ENCODE assay signal across 5 cellular contexts in the genomic region with DNA sequence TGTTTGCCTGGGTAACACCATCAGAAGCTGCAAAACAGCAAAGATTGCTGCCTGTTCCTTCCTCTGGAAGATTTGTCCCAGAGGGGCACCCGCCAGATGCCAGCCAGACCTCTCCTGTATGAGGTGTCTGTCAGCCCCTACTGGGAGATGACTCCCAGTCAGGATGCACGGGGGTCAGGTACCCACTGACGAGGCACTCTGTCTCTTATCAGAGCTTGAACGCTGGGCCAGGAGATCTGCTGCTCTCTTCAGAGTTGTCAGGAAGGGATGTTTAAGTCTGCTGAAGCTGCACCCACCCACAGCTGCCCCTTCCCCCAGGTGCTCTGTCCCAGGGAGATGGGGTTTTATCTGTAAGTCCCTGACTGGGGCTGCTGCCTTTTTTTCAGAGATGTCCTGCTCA.
DNase-seq lines count a peak whose midpoint lies in the region; ATAC-seq, FAIRE-seq and TF ChIP-seq lines count a peak whose summit lies in the region.
"Not testable (repeated sequence)": the region's sequence is repeated elsewhere in the genome, so short reads cannot be mapped to it uniquely, and the experiment has no call there.

No MANE protein-coding gene starts in this region.

- POLR2A ChIA-PET in GM12878 (lab: Charles Lee): not testable (repeated sequence)

- H3K27ac Mint-ChIP-seq in endodermal cell: peak overlapping the region; percentile 16
- H3K27ac Mint-ChIP-seq in neural progenitor cell: not testable (repeated sequence)

- not testable (repeated sequence) for H3K9me3 Mint-ChIP-seq in endodermal cell, neural progenitor cell

- TF ChIP-seq RAD21 in GM12878 (IDR thresholded peaks at IDR 0.05; ENCODE audit: insufficient read depth, low read depth, low read length): not testable (repeated sequence)

- not testable (repeated sequence) for H3K27me3 ChIP-seq in GM12878 (replicated peaks in 1 of 2; ENCODE audit: control insufficient read depth in 2 of 2, insufficient read depth in 2 of 2, low read length in 1 of 2); endodermal cell (ENCODE audit: control insufficient read depth, insufficient read depth, low read length, poor library complexity, severe bottlenecking); neural progenitor cell; osteoblast (ENCODE audit: insufficient read depth, low read length)

- H3K36me3 Mint-ChIP-seq in endodermal cell (ENCODE audit: low read depth); neural progenitor cell: not testable (repeated sequence)

- not testable (repeated sequence) for H3K4me1 Mint-ChIP-seq in endodermal cell, neural progenitor cell

- peak; percentile 5 for DNase-seq in NCI-H69 (lab: John Stamatoyannopoulos, UW)
- DNase-seq in GM12878 (ENCODE audit: low read depth, low spot score); neural progenitor cell (ENCODE audit: low spot score); osteoblast (ENCODE audit: insufficient read length, low spot score, missing footprints): not testable (repeated sequence)
- DNase-seq in endodermal cell: peak; percentile 50

- TF ChIP-seq POLR2A in GM12878 (IDR thresholded peaks at IDR 0.05; ENCODE audit: low read depth, low read length): not testable (repeated sequence)

- H3K79me2 ChIP-seq in GM12878 (ENCODE audit: control insufficient read depth, insufficient read depth, low read length); neural progenitor cell (ENCODE audit: low read depth); osteoblast (ENCODE audit: insufficient read depth, low read length): not testable (repeated sequence)

- H3K9ac ChIP-seq in GM12878 (ENCODE audit: control insufficient read depth, insufficient read depth, low read length); endodermal cell (ENCODE audit: extremely low read depth, low read length, poor library complexity, severe bottlenecking); neural progenitor cell: not testable (repeated sequence)

- not testable (repeated sequence) for H2AFZ ChIP-seq in GM12878 (ENCODE audit: control insufficient read depth, low read depth, low read length)
- H2AFZ ChIP-seq in neural progenitor cell (replicated peaks) (peak overlapping the region; percentile 83), osteoblast (ENCODE audit: low read length) (peak overlapping the region; percentile 15)

- H3K27me3 Mint-ChIP-seq in endodermal cell (ENCODE audit: insufficient read depth); neural progenitor cell (ENCODE audit: insufficient read depth, low read depth): not testable (repeated sequence)

- H3K36me3 ChIP-seq in GM12878 (ENCODE audit: control insufficient read depth in 2 of 2, insufficient read depth in 2 of 2, low read length in 1 of 2); endodermal cell (ENCODE audit: control insufficient read depth, insufficient read depth, low read length); neural progenitor cell; osteoblast (ENCODE audit: insufficient read depth, low read length): not testable (repeated sequence)

- H4K20me1 ChIP-seq in GM12878 (ENCODE audit: control insufficient read depth, insufficient read depth); neural progenitor cell (ENCODE audit: low read depth); osteoblast (ENCODE audit: insufficient read depth, low read length): not testable (repeated sequence)

- H3K27ac ChIP-seq in GM12878 (ENCODE audit: control insufficient read depth, insufficient read depth); endodermal cell (ENCODE audit: low read depth, low read length); neural progenitor cell; osteoblast (ENCODE audit: low read depth, low read length): not testable (repeated sequence)

- WGBS in GM12878 (ENCODE audit: insufficient coverage, insufficient replicate concordance, low lambda C conversion rate, missing lambda C conversion rate): 2% methylated on average over 4 of the region's 4 CpGs
- WGBS in endodermal cell (ENCODE audit: insufficient coverage in 1 of 2, insufficient read length in 1 of 2), 2 experiments: 86 to 87% methylated on average over 3 to 4 of the region's 4 CpGs

- TF ChIP-seq CTCF in GM12878 (IDR thresholded peaks at IDR 0.05 in 2 of 3, conservative IDR thresholded peaks at IDR 0.05 in 1 of 3; ENCODE audit: control insufficient read depth in 2 of 3, extremely low read depth in 1 of 3, insufficient read depth in 1 of 3, low read depth in 3 of 3, low read length in 3 of 3); endodermal cell (conservative IDR thresholded peaks at IDR 0.05); neural progenitor cell (IDR thresholded peaks at IDR 0.05); osteoblast (IDR thresholded peaks at IDR 0.05; ENCODE audit: extremely low read depth, low read depth, low read length): not testable (repeated sequence)

- not testable (repeated sequence) for H3K9me3 ChIP-seq in GM12878 (replicated peaks; ENCODE audit: control insufficient read depth, insufficient read depth, low read length); endodermal cell (ENCODE audit: control insufficient read depth, low read length); neural progenitor cell (ENCODE audit: low read depth); osteoblast (ENCODE audit: low read depth, low read length)

- in situ Hi-C loops in GM12878 (cut with MboI): not testable (repeated sequence)

- BruUV-seq in GM12878 (replicated peaks; lab: Mats Ljungman, UMichigan): not testable (repeated sequence)

- CTCF ChIA-PET in GM12878 (lab: Yijun Ruan, JAX): not testable (repeated sequence)

- H3F3A ChIP-seq in neural progenitor cell (ENCODE audit: low read depth): not testable (repeated sequence)

- H3K4me2 ChIP-seq in GM12878 (ENCODE audit: control insufficient read depth, insufficient read depth); neural progenitor cell; osteoblast (ENCODE audit: insufficient read depth, low read length): not testable (repeated sequence)

- H3K4me3 Mint-ChIP-seq in endodermal cell, neural progenitor cell: not testable (repeated sequence)

- RAD21 ChIA-PET in GM12878 (lab: Charles Lee; ENCODE audit: unreplicated experiment): not testable (repeated sequence)

- SMC1A ChIA-PET in GM12878 (lab: Charles Lee; ENCODE audit: uncharacterized antibody, unreplicated experiment): interaction anchor here (1.2 kb wide), 1 partner anchor 38 kb away, joined by 4 read pairs; no protein-coding TSS in a partner anchor

- not testable (repeated sequence) for H3K4me1 ChIP-seq in GM12878 (ENCODE audit: control insufficient read depth, insufficient read depth, low read length); endodermal cell (ENCODE audit: control insufficient read depth, insufficient read depth, low read length); neural progenitor cell; osteoblast (ENCODE audit: insufficient read depth, low read length)

- intact Hi-C loops in GM12878 (cut with micrococcal nuclease; ENCODE audit: unreplicated experiment): not testable (repeated sequence)

- not testable (repeated sequence) for TF ChIP-seq EP300 in GM12878 (IDR thresholded peaks at IDR 0.05; ENCODE audit: borderline replicate concordance in 1 of 2, control insufficient read depth in 1 of 2, low read depth in 2 of 2, low read length in 2 of 2)

- not testable (repeated sequence) for FAIRE-seq in GM12878 (lab: Jason Lieb, UNC)

- not testable (repeated sequence) for H3K4me3 ChIP-seq in GM12878; endodermal cell (ENCODE audit: low read length); neural progenitor cell; osteoblast (ENCODE audit: insufficient read depth, low read length)

- peak; percentile 25; the same call in 1 of the 3 replicates for ATAC-seq in GM12878
